17 cellular contexts compared by ENCODE assay signal in the genomic region with DNA sequence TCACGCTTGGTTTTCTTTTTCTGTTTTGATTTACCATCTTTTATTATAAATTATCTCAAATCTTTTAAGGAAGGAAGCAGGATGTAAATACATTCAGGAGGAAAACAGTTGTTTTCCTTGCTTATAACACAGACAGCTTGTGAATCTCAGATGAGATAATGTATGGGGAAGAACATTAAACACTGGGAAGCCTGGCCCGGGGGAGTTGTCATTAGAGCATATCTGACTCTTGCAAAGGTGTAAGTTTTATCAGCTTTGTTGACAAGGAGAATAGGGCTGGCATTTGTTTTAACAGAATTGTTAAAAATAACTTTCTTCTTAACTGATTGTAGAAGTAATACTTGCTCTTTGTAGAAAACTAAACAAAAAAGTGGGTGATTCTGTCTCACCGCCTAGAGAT. TPM values are rescaled to one million over a fixed set of nuclear protein-coding genes. Genes with fewer than 3 reads are reported as not detected.
DNase-seq lines count a peak whose midpoint lies in the region; ATAC-seq, FAIRE-seq and TF ChIP-seq lines count a peak whose summit lies in the region.
"Had no signal": no experiment of that assay in that cellular context is flagged by ENCODE, and none has a peak within 500 bp of the region (broad histone marks: within the 10 kb centered on the region; RNA-seq: fewer than 3 reads in every experiment).

No MANE protein-coding gene starts in this region.

- BruUV-seq in K562 (replicated peaks; lab: Mats Ljungman, UMichigan) = no TSS peak

- DNase-seq in NCI-H2171 treated with DMSO at 0.1 percent for 48 hours (lab: John Stamatoyannopoulos, UW) (peak; percentile 36), NCI-H2171 (lab: John Stamatoyannopoulos, UW) (no peak), OCI-M1 (lab: John Stamatoyannopoulos, UW) (peak; percentile 35), K562 (ENCODE audit: extremely low read depth in 1 of 4, low spot score in 3 of 4) (peak in 2 of 4 experiments; percentile 47 to 70), breast epithelium (ENCODE audit: low spot score in 2 of 2) (no peak), NOMO-1 treated with dmso at 0.1 percent for 144 hours (lab: John Stamatoyannopoulos, UW; ENCODE audit: unreplicated experiment) (no peak)
- DNase-seq: 8988T, GF-D8, NCI-H1092 treated with DMSO at 0.1 percent for 48 hours, NCI-H2081, NCI-H510A, NCI-H774, PC-9 had no signal

- no peaks in the 10 kb centered on the region for H3K79me2 ChIP-seq in K562 (ENCODE audit: control insufficient read depth, insufficient read depth, low read length)
- peaks cover 3% of the 10 kb centered on the region for H3K79me2 ChIP-seq in parathyroid adenoma

- TF ChIP-seq POLR2A in K562 (conservative IDR thresholded peaks at IDR 0.05) (no peak), GM18505 (IDR thresholded peaks at IDR 0.05; ENCODE audit: borderline replicate concordance, extremely low read depth, insufficient read depth, insufficient read length) (no peak), breast epithelium (IDR thresholded peaks at IDR 0.05) (no peak)

- in situ Hi-C loops in K562 (cut with MboI) = no loop called here

- CTCF ChIA-PET in K562 (lab: Yijun Ruan, JAX; ENCODE audit: low intra/inter-chr PET ratio) = no interaction called here

- H3K4me1 ChIP-seq in K562 (replicated peaks in 1 of 2; ENCODE audit: control insufficient read depth in 2 of 2, insufficient read depth in 2 of 2, low read length in 2 of 2) = peaks cover 4 to 27% of the 10 kb centered on the region in 2 experiments; a peak in 4 of 5 replicates
- H3K4me1 ChIP-seq in parathyroid adenoma = peaks cover 17% of the 10 kb centered on the region
- no peaks in the 10 kb centered on the region for H3K4me1 ChIP-seq in breast epithelium

- H3K4me3 ChIP-seq in K562 = no peak overlapping the region
- H3K4me3 ChIP-seq in parathyroid adenoma (ENCODE audit: low read depth, low read length) = no peak overlapping the region
- H3K4me3 ChIP-seq in breast epithelium = no peak overlapping the region
- H3K4me3 ChIP-seq: PC-9, SJSA1 had no signal

- H3K4me2 ChIP-seq in K562 (ENCODE audit: insufficient read depth, low read length) = no peak overlapping the region; the same call in 1 of the 2 replicates
- peak overlapping the region; percentile 14 for H3K4me2 ChIP-seq in parathyroid adenoma (ENCODE audit: low read length)
- H3K4me2 ChIP-seq: PC-9 had no signal

- ATAC-seq in K562 (peak; percentile 79), GM18505 (IDR thresholded peaks at IDR 0.05; ENCODE audit: unreplicated experiment) (no peak)

- H3K27me3 ChIP-seq in K562 (ENCODE audit: control insufficient read depth in 2 of 2, insufficient read depth in 2 of 2, low read length in 2 of 2) = no peaks in the 10 kb centered on the region
- no peaks in the 10 kb centered on the region for H3K27me3 ChIP-seq in parathyroid adenoma (ENCODE audit: control insufficient read depth, insufficient read depth, low read length)
- no peaks in the 10 kb centered on the region for H3K27me3 ChIP-seq in breast epithelium
- H3K27me3 ChIP-seq: SJSA1 had no signal

- H3K36me3 ChIP-seq in K562 (ENCODE audit: control insufficient read depth, insufficient read depth, low read length) (no peaks in the 10 kb centered on the region), parathyroid adenoma (ENCODE audit: control insufficient read depth, insufficient read depth, low read length) (no peaks in the 10 kb centered on the region), breast epithelium (no peaks in the 10 kb centered on the region)
- H3K36me3 ChIP-seq: SJSA1 had no signal

- H3K27ac ChIP-seq in K562 (ENCODE audit: extremely low read depth, low read depth, low read length) (no peak overlapping the region), parathyroid adenoma (no peak overlapping the region), breast epithelium (no peak overlapping the region)
- H3K27ac ChIP-seq: PC-9, RWPE1, SJSA1 had no signal

- TF ChIP-seq CTCF in K562 (IDR thresholded peaks at IDR 0.05 in 2 of 3, conservative IDR thresholded peaks at IDR 0.05 in 1 of 3; ENCODE audit: insufficient read depth in 2 of 3, low read depth in 1 of 3, low read length in 3 of 3) = no peak
- TF ChIP-seq CTCF in parathyroid adenoma (IDR thresholded peaks at IDR 0.05) = no peak
- no peak for TF ChIP-seq CTCF in breast epithelium (IDR thresholded peaks at IDR 0.05)

- no peaks in the 10 kb centered on the region for H3K9me1 ChIP-seq in K562 (ENCODE audit: control insufficient read depth, insufficient read depth, low read length)

- 2% methylated on average over 3 of the region's 3 CpGs for WGBS in K562 (ENCODE audit: insufficient coverage, low coverage, missing lambda C conversion rate)

- intact Hi-C loops in K562 (cut with micrococcal nuclease) (no loop called here), breast epithelium (cut with DNase I; ENCODE audit: low total_unique reads) (no loop called here)

- no peak; a peak in 1 of 4 replicates for TF ChIP-seq RAD21 in K562 (CRISPR knock-in tag; conservative IDR thresholded peaks at IDR 0.05 in 1 of 2, IDR thresholded peaks at IDR 0.05 in 1 of 2)

- H2AFZ ChIP-seq in K562 (ENCODE audit: low read depth, low read length) (no peak overlapping the region), parathyroid adenoma (no peak overlapping the region)
- H2AFZ ChIP-seq: PC-9 had no signal

- H4K20me1 ChIP-seq in K562 (replicated peaks; ENCODE audit: control insufficient read depth, insufficient read depth, low read length) = no peaks in the 10 kb centered on the region

- H3K9me3 ChIP-seq in K562 (replicated peaks; ENCODE audit: control insufficient read depth, insufficient read depth, low read depth, low read length) (no peaks in the 10 kb centered on the region), parathyroid adenoma (ENCODE audit: control insufficient read depth, low read length) (no peaks in the 10 kb centered on the region), breast epithelium (no peaks in the 10 kb centered on the region)

- TF ChIP-seq EP300 in K562 (IDR thresholded peaks at IDR 0.05; ENCODE audit: low read length) = peak; percentile 90

- H3K9ac ChIP-seq in K562 (ENCODE audit: insufficient read depth in 1 of 2, low read depth in 2 of 2, low read length in 2 of 2) (no peak overlapping the region), parathyroid adenoma (no peak overlapping the region)

- POLR2A ChIA-PET in K562 (lab: Yijun Ruan, JAX) = interaction anchor here (0.7 to 0.9 kb wide), 2 partner anchors 28 to 259 kb away, joined by 3 to 4 read pairs; no protein-coding TSS in a partner anchor

- FAIRE-seq in K562 (lab: Jason Lieb, UNC) = no peak

TF ChIP-seq in K562, 482 proteins besides CTCF, POLR2A, EP300 and RAD21 (continues in another document):
- TF ChIP-seq ZNF75A (CRISPR knock-in tag; IDR thresholded peaks at IDR 0.05) = no peak
- peak; percentile 91 for TF ChIP-seq CBFA2T3 (IDR thresholded peaks at IDR 0.05)
- TF ChIP-seq NCOA2 (IDR thresholded peaks at IDR 0.05; ENCODE audit: partially characterized antibody in 2 of 2) = peak in 1 of 2 experiments; percentile 27
- peak; percentile 70 for TF ChIP-seq FOXM1 (IDR thresholded peaks at IDR 0.05; ENCODE audit: low read depth)
- TF ChIP-seq FOXM1 (CRISPR knock-in tag; IDR thresholded peaks at IDR 0.05; ENCODE audit: low read depth) = no peak
- TF ChIP-seq SMARCC2 (IDR thresholded peaks at IDR 0.05; ENCODE audit: low read depth) = peak; percentile 82
- peak; percentile 26; the same call in 1 of the 2 replicates for TF ChIP-seq JUND (IDR thresholded peaks at IDR 0.05; ENCODE audit: borderline replicate concordance, low read depth, low read length)
- no peak; the same call in 2 of the 3 replicates for TF ChIP-seq JUND (tag; IDR thresholded peaks at IDR 0.05; ENCODE audit: borderline replicate concordance, low read depth, low read length)
- TF ChIP-seq, protein P1, sequence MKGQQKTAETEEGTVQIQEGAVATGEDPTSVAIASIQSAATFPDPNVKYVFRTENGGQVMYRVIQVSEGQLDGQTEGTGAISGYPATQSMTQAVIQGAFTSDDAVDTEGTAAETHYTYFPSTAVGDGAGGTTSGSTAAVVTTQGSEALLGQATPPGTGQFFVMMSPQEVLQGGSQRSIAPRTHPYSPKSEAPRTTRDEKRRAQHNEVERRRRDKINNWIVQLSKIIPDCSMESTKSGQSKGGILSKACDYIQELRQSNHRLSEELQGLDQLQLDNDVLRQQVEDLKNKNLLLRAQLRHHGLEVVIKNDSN (CRISPR knock-in tag; IDR thresholded peaks at IDR 0.05) = no peak
- peak; percentile 57; the same call in 1 of the 2 replicates for TF ChIP-seq MEF2A (IDR thresholded peaks at IDR 0.05; ENCODE audit: control insufficient read depth, low read depth, low read length)
- 0 out of 4 replicates have a peak, but pooled peaks have one; percentile 15 to 23 for TF ChIP-seq ARNT (IDR thresholded peaks at IDR 0.05)
- TF ChIP-seq CCNT2 (IDR thresholded peaks at IDR 0.05; ENCODE audit: borderline replicate concordance, extremely low read depth, insufficient read length, low read depth, low read length) = peak; percentile 56
- TF ChIP-seq DACH1 (IDR thresholded peaks at IDR 0.05; ENCODE audit: partially characterized antibody) = no peak
- TF ChIP-seq ZNF511 (CRISPR knock-in tag; IDR thresholded peaks at IDR 0.05) = no peak

RNA-seq across cellular contexts. Expression of gene GPRC5B, which starts 41.9 kb away (rescaled TPM):
- 4.4 and 10.7 TPM in 2 replicates for total RNA-seq in K562 (2011; cell fraction: chromatin; rRNA removed; ENCODE audit: low replicate concordance)
- 5.5 and 7.8 TPM in 2 replicates for total RNA-seq in K562 (2011; cell fraction: nucleolus; rRNA removed)
- 7.6 and 12.2 TPM in 2 replicates for total RNA-seq in K562 (2011; cell fraction: nucleoplasm; rRNA removed)
- 0.68 and 0.94 TPM in 2 replicates for total RNA-seq in K562 (2014; rRNA removed)
- total RNA-seq in K562 (2014; rRNA removed; fragmentation: Illumina TruSeq; extraction: Trizol) = 1.1 and 1.2 TPM in 2 replicates
- 0.57 and 0.65 TPM in 2 replicates for total RNA-seq in K562 (2015; rRNA removed; fragmentation: Illumina TruSeq; extraction: Trizol)
- 2.3 and 3.3 TPM in 2 replicates for total RNA-seq in K562 (2021)
- 3.9 and 5.5 TPM in 2 replicates for polyA plus RNA-seq in K562 (2011; rRNA removed)
- polyA plus RNA-seq in K562 (2011; cell fraction: cytosol; rRNA removed) = 3.9 and 11.0 TPM in 2 replicates
- polyA plus RNA-seq in K562 (2011; cell fraction: nucleus; rRNA removed) = 5.5 and 6.6 TPM in 2 replicates
- 2.0 and 2.3 TPM in 2 replicates for polyA plus RNA-seq in K562 (2012)
- polyA plus RNA-seq in K562 (2014; fragmentation: Illumina TruSeq; extraction: Trizol) = 2.6 and 3.3 TPM in 2 replicates
- 1 to 10 TPM; 1.1 to 1.3 TPM for polyA plus RNA-seq in K562 (2014; fragmentation: Nextera tagmentation; extraction: Ambion mirVana)
- polyA plus RNA-seq in K562 (2014; rRNA removed) = 2.1 and 3.3 TPM in 2 replicates
- 1.8 and 3.3 TPM in 2 replicates for polyA minus RNA-seq in K562 (2011; rRNA and poly(A)+ RNA removed)
- polyA minus RNA-seq in K562 (2011; cell fraction: cytosol; rRNA and poly(A)+ RNA removed) = 2.4 and 3.4 TPM in 2 replicates
- 2.3 and 2.7 TPM in 2 replicates for polyA minus RNA-seq in K562 (2011; cell fraction: nucleus; rRNA and poly(A)+ RNA removed)
- total RNA-seq in breast epithelium = 10 to 100 TPM; 16.3 to 26.6 (median 20.3) TPM

Comparison
In these comparisons a context has a peak if more than half of its experiments do, and no peak if none do; other contexts are left out.
1. DNase-seq: peak in NCI-H2171 treated with DMSO at 0.1 percent for 48 hours (single experiment) and OCI-M1 (single experiment); none in NCI-H2171 (single experiment), breast epithelium (0 of 2) and NOMO-1 treated with dmso at 0.1 percent for 144 hours (single experiment).